20 cellular contexts compared by ENCODE assay signal in the genomic region with DNA sequence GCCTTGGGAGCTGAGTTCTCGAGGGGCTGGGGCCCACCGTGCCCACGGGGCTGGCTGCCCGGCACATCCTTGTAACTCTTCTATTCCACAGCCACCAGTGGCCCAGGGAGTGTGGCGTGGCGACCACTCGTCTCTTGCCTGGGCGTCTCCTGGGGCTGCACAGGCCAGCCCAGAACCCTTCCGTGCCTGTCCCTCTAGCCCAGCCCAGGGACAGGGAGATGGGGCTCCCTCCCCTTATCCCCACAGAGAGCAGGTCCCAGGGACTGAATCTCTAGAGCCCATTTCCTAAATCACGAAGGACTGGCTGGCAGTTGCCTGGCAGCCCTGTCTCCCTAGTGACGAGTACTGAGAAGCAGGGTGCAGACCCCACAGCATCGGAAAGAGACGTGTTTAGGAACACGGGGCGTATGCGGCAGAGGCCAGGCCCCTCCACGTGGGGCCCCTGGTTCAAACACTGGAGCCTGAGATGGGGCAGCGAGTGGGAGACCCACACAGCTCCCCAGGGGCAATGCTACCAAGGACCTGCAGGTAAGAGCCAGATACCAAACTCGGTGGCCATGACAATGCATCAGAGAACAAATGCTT. TPM values are rescaled to one million over a fixed set of nuclear protein-coding genes. Genes with fewer than 3 reads are reported as not detected.
A peak's percentile ranks its signal among the peaks of the same experiment; 100 is the strongest.
DNase-seq lines count a peak whose midpoint lies in the region; ATAC-seq and TF ChIP-seq lines count a peak whose summit lies in the region.
"Had no signal": no experiment of that assay in that cellular context is flagged by ENCODE, and none has a peak within 500 bp of the region (broad histone marks: within the 10 kb centered on the region; RNA-seq: fewer than 3 reads in every experiment).

No MANE protein-coding gene starts in this region.

- H3K27ac Mint-ChIP-seq in mesothelial cell of epicardium = peak overlapping the region; percentile 95
- H3K27ac Mint-ChIP-seq: activated B cell treated with CpG ODN at 0.5 μM for 24 hours; activated CD8-positive, alpha-beta T cell treated with anti-CD3 and anti-CD28 coated beads, Interleukin-2, amount 10 ng/mL, durations not matched to agents 7 days and 5 days; activated naive CD4-positive, alpha-beta T cell treated with anti-CD3 and anti-CD28 coated beads, Interleukin-2, amount 50 U/mL, for 72 hours; activated T-cell treated with anti-CD3 and anti-CD28 coated beads, Interleukin-2, amount 50 U/mL, for 72 hours; B cell; stimulated activated naive CD8-positive, alpha-beta T cell treated with anti-CD3 and anti-CD28 coated beads, Interleukin-15, Interleukin-2, amounts not matched to agents 100 ng/mL and 50 ng/mL, for 24 hours; T-helper 1 cell treated with Interleukin-12 subunit alpha and Interleukin-12 subunit beta and Interleukin-4 antibody, amounts not matched to agents 30 μg/mL and 1 μg/mL, for 36 hours had no signal

- no peak for TF ChIP-seq EP300 in esophagus muscularis mucosa (IDR thresholded peaks at IDR 0.05)

- peaks cover 12% of the 10 kb centered on the region for H3K36me3 Mint-ChIP-seq in mesothelial cell of epicardium
- H3K36me3 Mint-ChIP-seq: activated naive CD4-positive, alpha-beta T cell treated with anti-CD3 and anti-CD28 coated beads, Interleukin-2, amount 50 U/mL, for 72 hours had no signal

- H3K36me3 ChIP-seq in WERI-Rb-1 (peaks cover 32% of the 10 kb centered on the region), esophagus muscularis mucosa (peaks cover 0 to 38% (median 29%) of the 10 kb centered on the region in 4 donors), testis (ENCODE audit: low read depth, missing control alignments) (no peaks in the 10 kb centered on the region)

- TF ChIP-seq CTCF in WERI-Rb-1 (IDR thresholded peaks at IDR 0.05; ENCODE audit: low read depth, low read length) = no peak
- TF ChIP-seq CTCF in esophagus muscularis mucosa (IDR thresholded peaks at IDR 0.05) = no peak
- TF ChIP-seq CTCF in mesothelial cell of epicardium (IDR thresholded peaks at IDR 0.05; ENCODE audit: unreplicated experiment) = no peak
- TF ChIP-seq CTCF in testis (IDR thresholded peaks at IDR 0.05) = no peak

- H3K4me1 ChIP-seq in esophagus muscularis mucosa (peaks cover 34 to 85% (median 73%) of the 10 kb centered on the region in 4 donors), testis (peaks cover 8% of the 10 kb centered on the region)

- intact Hi-C loops in esophagus muscularis mucosa (cut with DNase I) = loop anchor here (2.0 kb wide), 1 partner anchor 47 kb away; no protein-coding TSS in a partner anchor
- intact Hi-C loops in testis (cut with DNase I; ENCODE audit: low total_unique reads) = no loop called here

- H3K27ac ChIP-seq in WERI-Rb-1 = peak overlapping the region; percentile 78
- peak overlapping the region; percentile 83 to 93 (median 88) for H3K27ac ChIP-seq in esophagus muscularis mucosa (replicated peaks in 1 of 4)
- peak overlapping the region; percentile 40 for H3K27ac ChIP-seq in temporal lobe (ENCODE audit: low read depth, low read length)
- no peak overlapping the region for H3K27ac ChIP-seq in testis
- H3K27ac ChIP-seq: neutrophil had no signal

- H3K4me1 Mint-ChIP-seq in mesothelial cell of epicardium = peaks cover 29% of the 10 kb centered on the region
- H3K4me1 Mint-ChIP-seq: activated B cell treated with CpG ODN at 0.5 μM for 24 hours, B cell had no signal

- H3K27me3 ChIP-seq in WERI-Rb-1 (ENCODE audit: insufficient read depth, low read depth, severe bottlenecking) (no peaks in the 10 kb centered on the region), esophagus muscularis mucosa (no peaks in the 10 kb centered on the region), testis (no peaks in the 10 kb centered on the region)
- H3K27me3 ChIP-seq: neutrophil had no signal

- no peak for ATAC-seq in GM18909 (IDR thresholded peaks at IDR 0.05; ENCODE audit: poor library complexity, unreplicated experiment)
- ATAC-seq: activated CD8-positive, alpha-beta T cell treated with anti-CD3 and anti-CD28 coated beads, Interleukin-2, amount 10 ng/mL, durations not matched to agents 7 days and 5 days; activated T-cell treated with anti-CD3 and anti-CD28 coated beads, Interleukin-2, amount 50 U/mL, for 72 hours; GM12878 had no signal

- no peak for TF ChIP-seq POLR2A in esophagus muscularis mucosa (IDR thresholded peaks at IDR 0.05; ENCODE audit: low read depth)
- no peak for TF ChIP-seq POLR2A in testis (IDR thresholded peaks at IDR 0.05)

- no peaks in the 10 kb centered on the region for H3K9me3 Mint-ChIP-seq in mesothelial cell of epicardium
- H3K9me3 Mint-ChIP-seq: activated B cell treated with CpG ODN at 0.5 μM for 24 hours; activated naive CD4-positive, alpha-beta T cell treated with anti-CD3 and anti-CD28 coated beads, Interleukin-2, amount 50 U/mL, for 72 hours; activated T-cell treated with anti-CD3 and anti-CD28 coated beads, Interleukin-2, amount 50 U/mL, for 72 hours; stimulated activated naive CD8-positive, alpha-beta T cell treated with anti-CD3 and anti-CD28 coated beads, Interleukin-15, Interleukin-2, amounts not matched to agents 100 ng/mL and 50 ng/mL, for 24 hours; T-helper 1 cell treated with Interleukin-12 subunit alpha and Interleukin-12 subunit beta and Interleukin-4 antibody, amounts not matched to agents 30 μg/mL and 1 μg/mL, for 36 hours had no signal

- no peaks in the 10 kb centered on the region for H3K27me3 Mint-ChIP-seq in mesothelial cell of epicardium (ENCODE audit: low read depth)
- H3K27me3 Mint-ChIP-seq: activated B cell treated with CpG ODN at 0.5 μM for 24 hours; B cell; stimulated activated naive CD8-positive, alpha-beta T cell treated with anti-CD3 and anti-CD28 coated beads, Interleukin-15, Interleukin-2, amounts not matched to agents 100 ng/mL and 50 ng/mL, for 24 hours had no signal

- 74% methylated on average over 6 of the region's 19 CpGs for WGBS in esophagus muscularis mucosa
- 89 to 91% methylated on average over 17 to 19 of the region's 19 CpGs for WGBS in testis, 2 donors

- DNase-seq in WERI-Rb-1 (no peak), esophagus muscularis mucosa (ENCODE audit: extremely low spot score) (no peak), mesothelial cell of epicardium (ENCODE audit: low spot score in 2 of 2, unreplicated experiment in 2 of 2) (no peak), iPS-NIHi7 (ENCODE audit: extremely low spot score) (no peak), testis (no peak)
- DNase-seq in central memory CD4-positive, alpha-beta T cell = no peak
- DNase-seq: activated B cell treated with CpG ODN at 0.5 μM for 24 hours; activated CD8-positive, alpha-beta T cell treated with anti-CD3 and anti-CD28 coated beads, Interleukin-2, amount 10 ng/mL, durations not matched to agents 7 days and 5 days; activated T-cell treated with anti-CD3 and anti-CD28 coated beads, Interleukin-2, amount 50 U/mL, for 72 hours; GF-D8; Karpas-422; NCI-H1092 treated with DMSO at 0.1 percent for 48 hours had no signal

- H3K4me3 ChIP-seq in WERI-Rb-1 (ENCODE audit: low read depth, low read length) (no peak overlapping the region), esophagus muscularis mucosa (no peak overlapping the region), testis (no peak overlapping the region)
- H3K4me3 ChIP-seq: GM12878 had no signal

- peak overlapping the region; percentile 15 for H3K4me3 Mint-ChIP-seq in mesothelial cell of epicardium
- H3K4me3 Mint-ChIP-seq: activated B cell treated with CpG ODN at 0.5 μM for 24 hours; activated CD8-positive, alpha-beta T cell treated with anti-CD3 and anti-CD28 coated beads, Interleukin-2, amount 10 ng/mL, durations not matched to agents 7 days and 5 days; activated T-cell treated with anti-CD3 and anti-CD28 coated beads, Interleukin-2, amount 50 U/mL, for 72 hours; B cell; stimulated activated naive CD8-positive, alpha-beta T cell treated with anti-CD3 and anti-CD28 coated beads, Interleukin-15, Interleukin-2, amounts not matched to agents 100 ng/mL and 50 ng/mL, for 24 hours; T-helper 1 cell treated with Interleukin-12 subunit alpha and Interleukin-12 subunit beta and Interleukin-4 antibody, amounts not matched to agents 30 μg/mL and 1 μg/mL, for 36 hours had no signal

- H3K9me3 ChIP-seq in WERI-Rb-1 (ENCODE audit: severe bottlenecking) (no peaks in the 10 kb centered on the region), esophagus muscularis mucosa (no peaks in the 10 kb centered on the region), testis (no peaks in the 10 kb centered on the region)
- H3K9me3 ChIP-seq: neutrophil had no signal

RNA-seq across cellular contexts. Expression of a gene that starts 51.0 kb away (rescaled TPM):
- 10 to 100 TPM; 14.1 to 17.9 (median 15.8) TPM for total RNA-seq in esophagus muscularis mucosa
- 14.9 to 16.3 TPM (median 15.5 TPM) in 3 replicates for total RNA-seq in mesothelial cell of epicardium
- 9.1 TPM for total RNA-seq in temporal lobe
- total RNA-seq in testis = 10 to 100 TPM; 18.3 to 19.1 TPM
- polyA plus RNA-seq in testis (ENCODE audit: insufficient read depth, low read depth, low replicate concordance) = 18.2 TPM

Comparison
In these comparisons a context has a peak if more than half of its experiments do, and no peak if none do; other contexts are left out.
1. H3K27ac ChIP-seq: peak in WERI-Rb-1 (single experiment), esophagus muscularis mucosa (4 of 4) and temporal lobe (single experiment); none in testis (0 of 2).